In genomic region chr22:22943521-22944267, GRCh38 we compare ENCODE assay signal across 11 cellular contexts. TPM values are rescaled to one million over a fixed set of nuclear protein-coding genes. Genes with fewer than 3 reads are reported as not detected.
A peak's percentile ranks its signal among the peaks of the same experiment; 100 is the strongest.
DNase-seq lines count a peak whose midpoint lies in the region; ATAC-seq, FAIRE-seq and TF ChIP-seq lines count a peak whose summit lies in the region.
"Had no signal": no experiment of that assay in that cellular context is flagged by ENCODE, and none has a peak within 500 bp of the region (broad histone marks: within the 10 kb centered on the region; RNA-seq: fewer than 3 reads in every experiment).

No MANE protein-coding gene starts in this region.

- peak overlapping the region; percentile 9 to 99 (median 84) for H3K4me2 ChIP-seq in BLaER1 treated with 17β-estradiol and CSF1 and Interleukin-3, amounts not matched to agents 10 nM and 100 nM
- H3K4me2 ChIP-seq in mesendoderm (ENCODE audit: low read length) = no peak overlapping the region

- no peak overlapping the region for H2BK15ac ChIP-seq in mesendoderm (replicated peaks; ENCODE audit: low read depth)

- peak overlapping the region in 10 of 11 experiments; percentile 1 to 99 (median 66); a peak in 17 of 22 replicates for H3K27ac ChIP-seq in BLaER1 treated with 17β-estradiol and CSF1 and Interleukin-3, amounts not matched to agents 10 nM and 100 nM
- H3K27ac ChIP-seq in mesendoderm (ENCODE audit: low read depth, low read length) = no peak overlapping the region

- no peaks in the 10 kb centered on the region for H3K79me1 ChIP-seq in mesendoderm (ENCODE audit: low read length)

- FAIRE-seq in HTR-8/SVneo (lab: Jason Lieb, UNC) = no peak
- FAIRE-seq: HepG2, keratinocyte had no signal

- no peaks in the 10 kb centered on the region for H4K20me1 ChIP-seq in BLaER1 treated with 17β-estradiol and CSF1 and Interleukin-3, amounts not matched to agents 10 nM and 100 nM

- no peaks in the 10 kb centered on the region for H3K9me3 Mint-ChIP-seq in effector memory CD8-positive, alpha-beta T cell

- peak; percentile 50; the same call in 1 of the 2 replicates for TF ChIP-seq CTCF in GM12875 (IDR thresholded peaks at IDR 0.05; ENCODE audit: borderline replicate concordance, insufficient read depth, low read depth, low read length)

- no peak overlapping the region for H3K27ac Mint-ChIP-seq in effector memory CD8-positive, alpha-beta T cell

- no peak overlapping the region for H4K5ac ChIP-seq in mesendoderm (ENCODE audit: low read length)

- no peak for ATAC-seq in esophagus mucosa
- no peak for ATAC-seq in effector memory CD8-positive, alpha-beta T cell (replicated peaks)

- peak overlapping the region; percentile 49 for H2AK5ac ChIP-seq in mesendoderm (ENCODE audit: low read length)

- no peak overlapping the region for H2BK120ac ChIP-seq in mesendoderm (ENCODE audit: low read depth, low read length)

- no peaks in the 10 kb centered on the region for H3K27me3 ChIP-seq in BLaER1 treated with 17β-estradiol and CSF1 and Interleukin-3, amounts not matched to agents 10 nM and 100 nM
- H3K27me3 ChIP-seq in mesendoderm (ENCODE audit: insufficient read depth, low read length, poor library complexity) = no peaks in the 10 kb centered on the region

- H3K36me3 Mint-ChIP-seq in effector memory CD8-positive, alpha-beta T cell (ENCODE audit: insufficient read depth) = no peaks in the 10 kb centered on the region

- no peak overlapping the region for H3K18ac ChIP-seq in mesendoderm (ENCODE audit: low read length)

- H3K36me3 ChIP-seq in BLaER1 treated with 17β-estradiol and CSF1 and Interleukin-3, amounts not matched to agents 10 nM and 100 nM = no peaks in the 10 kb centered on the region
- H3K36me3 ChIP-seq in mesendoderm (ENCODE audit: control insufficient read depth, insufficient read depth, low read length) = no peaks in the 10 kb centered on the region

- no peak overlapping the region for H3K4me3 Mint-ChIP-seq in effector memory CD8-positive, alpha-beta T cell

- peaks cover 0 to 6% of the 10 kb centered on the region in 2 donors for H3K27me3 Mint-ChIP-seq in effector memory CD8-positive, alpha-beta T cell

- peaks cover 4 to 8% of the 10 kb centered on the region in 2 donors for H3K4me1 Mint-ChIP-seq in effector memory CD8-positive, alpha-beta T cell (ENCODE audit: low read depth in 2 of 2)

- peak overlapping the region in 1 of 10 experiments; percentile 47; a peak in 1 of 20 replicates for H3K4me3 ChIP-seq in BLaER1 treated with 17β-estradiol and CSF1 and Interleukin-3, amounts not matched to agents 10 nM and 100 nM
- H3K4me3 ChIP-seq in GM12875 (ENCODE audit: low read depth, low read length) (no peak overlapping the region), mesendoderm (ENCODE audit: low read length) (no peak overlapping the region)

- peak; percentile 42 for DNase-seq in activated CD8-positive, alpha-beta memory T cell treated with anti-CD3 and anti-CD28 coated beads, Interleukin-2, amount 50 U/mL, for 48 hours
- DNase-seq in mesendoderm (no peak), NCI-H2196 (lab: John Stamatoyannopoulos, UW; ENCODE audit: unreplicated experiment) (no peak), HTR-8/SVneo (ENCODE audit: insufficient read length, low spot score) (no peak)
- DNase-seq in effector memory CD8-positive, alpha-beta T cell = no peak
- DNase-seq: NCI-H446 treated with DMSO at 0.1 percent for 48 hours had no signal

- H3K4ac ChIP-seq in mesendoderm (ENCODE audit: low read depth, low read length) = no peak overlapping the region

- peak overlapping the region in 7 of 11 experiments; percentile 37 to 72 (median 63); a peak in 14 of 22 replicates for H3K9ac ChIP-seq in BLaER1 treated with 17β-estradiol and CSF1 and Interleukin-3, amounts not matched to agents 10 nM and 100 nM
- no peak overlapping the region for H3K9ac ChIP-seq in mesendoderm (ENCODE audit: low read length)

- H2BK5ac ChIP-seq in mesendoderm (ENCODE audit: low read length) = no peak overlapping the region

- H3K9me3 ChIP-seq in BLaER1 treated with 17β-estradiol and CSF1 and Interleukin-3, amounts not matched to agents 10 nM and 100 nM (replicated peaks in 1 of 11) = no peaks in the 10 kb centered on the region

- no peak overlapping the region for H3K56ac ChIP-seq in mesendoderm (ENCODE audit: low read length)

- H3K4me1 ChIP-seq in BLaER1 treated with 17β-estradiol and CSF1 and Interleukin-3, amounts not matched to agents 10 nM and 100 nM = peaks cover 67 to 95% (median 73%) of the 10 kb centered on the region in 10 experiments
- H3K4me1 ChIP-seq in mesendoderm (ENCODE audit: control insufficient read depth, low read depth, low read length) = peaks cover 6% of the 10 kb centered on the region

- no CpG with 5 or more reads among the region's 14 CpGs for WGBS in mesendoderm (ENCODE audit: extremely low coverage, insufficient coverage, low lambda C conversion rate)

- no peaks in the 10 kb centered on the region for H3K79me2 ChIP-seq in mesendoderm (ENCODE audit: control insufficient read depth, insufficient read depth, low read length)

- H4K8ac ChIP-seq in mesendoderm (ENCODE audit: low read depth, low read length) = no peak overlapping the region

- no peak overlapping the region for H3K23ac ChIP-seq in mesendoderm (ENCODE audit: low read length)

RNA-seq across cellular contexts. Expression of gene IGLL5, which starts 56.1 kb away (rescaled TPM):
- not detected for polyA plus RNA-seq in mesendoderm (2013, experiment 1 of 2)
- polyA plus RNA-seq in mesendoderm (2013, experiment 2 of 2) = 0.04 TPM
- total RNA-seq in esophagus mucosa = 1.8 TPM
- total RNA-seq: HepG2 had no signal
- polyA plus RNA-seq: HepG2, keratinocyte had no signal
